In genomic region chr18:2681993-2682603, GRCh38 we compare ENCODE assay signal across 1 cellular context.
TF ChIP-seq lines count a peak whose summit lies in the region.

No MANE protein-coding gene starts in this region.

TF ChIP-seq in SK-N-SH treated with all-trans-retinoic acid at 6 μM for 48 hours, 23 proteins besides CTCF, POLR2A, EP300 and RAD21 (continued from another document):
- TF ChIP-seq TSHZ2 (CRISPR knock-in tag; IDR thresholded peaks at IDR 0.05) (no peak), ESRRG (CRISPR knock-in tag; IDR thresholded peaks at IDR 0.05) (no peak), ZFP30 (CRISPR knock-in tag; IDR thresholded peaks at IDR 0.05) (no peak), PPARA (CRISPR knock-in tag; IDR thresholded peaks at IDR 0.05; ENCODE audit: borderline replicate concordance) (no peak), OSR1 (CRISPR knock-in tag; IDR thresholded peaks at IDR 0.05) (no peak), ISL1 (CRISPR knock-in tag; IDR thresholded peaks at IDR 0.05) (no peak), RARB (CRISPR knock-in tag; IDR thresholded peaks at IDR 0.05) (no peak), ARNTL (CRISPR knock-in tag; IDR thresholded peaks at IDR 0.05; ENCODE audit: borderline replicate concordance, low read depth) (no peak), CSDC2 (CRISPR knock-in tag; IDR thresholded peaks at IDR 0.05) (no peak), GLIS3 (CRISPR knock-in tag; IDR thresholded peaks at IDR 0.05) (no peak)
TF ChIP-seq in SK-N-SH treated with all-trans-retinoic acid at 6 μM for 48 hours: peak in this region for 0.
